In the genomic region with DNA sequence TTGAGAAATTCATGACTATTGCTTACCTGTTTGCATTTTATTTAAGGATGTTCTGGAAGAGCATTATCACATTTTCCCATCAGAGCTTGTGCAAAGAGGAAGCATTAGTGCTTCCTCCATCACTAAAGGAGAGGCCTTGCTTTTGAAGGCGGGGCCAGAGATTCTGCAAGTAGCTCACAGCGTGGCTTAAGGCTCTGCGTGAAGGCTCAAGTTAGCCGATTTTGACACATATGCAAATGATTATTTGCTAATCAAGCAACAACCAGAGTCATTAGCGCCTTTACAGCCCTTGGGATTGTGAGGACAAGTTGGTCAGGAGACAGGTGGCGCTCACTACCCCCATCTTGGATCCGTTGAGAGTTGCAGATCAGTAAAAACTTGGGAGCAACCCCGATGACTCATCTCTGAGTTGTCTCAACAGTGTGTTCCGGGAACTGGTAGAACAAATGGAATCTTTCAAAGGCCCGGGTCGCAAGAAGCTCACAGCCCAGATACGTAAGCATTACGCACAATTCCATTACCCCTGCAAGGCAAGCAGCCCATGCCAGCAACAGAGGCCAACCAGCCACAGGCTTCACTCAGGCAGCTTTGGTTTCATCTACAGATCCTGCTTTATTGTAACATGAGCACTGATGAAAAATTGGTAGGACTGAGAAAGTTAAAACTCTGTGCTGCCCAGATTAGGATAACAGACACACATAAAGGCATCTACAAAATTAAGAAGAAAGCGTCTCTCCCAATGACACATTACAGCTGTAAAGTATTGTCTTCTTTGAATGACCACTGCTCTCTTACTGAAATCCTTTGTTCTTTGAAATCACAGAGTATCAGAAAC, we compare ENCODE assay signal across 1 cellular context.
A peak's percentile ranks its signal among the peaks of the same experiment; 100 is the strongest.
TF ChIP-seq lines count a peak whose summit lies in the region.

No MANE protein-coding gene starts in this region.

TF ChIP-seq in HepG2, 621 proteins besides CTCF, POLR2A, EP300 and RAD21 (continued from another document and continues in another):
- TF ChIP-seq, protein P1, sequence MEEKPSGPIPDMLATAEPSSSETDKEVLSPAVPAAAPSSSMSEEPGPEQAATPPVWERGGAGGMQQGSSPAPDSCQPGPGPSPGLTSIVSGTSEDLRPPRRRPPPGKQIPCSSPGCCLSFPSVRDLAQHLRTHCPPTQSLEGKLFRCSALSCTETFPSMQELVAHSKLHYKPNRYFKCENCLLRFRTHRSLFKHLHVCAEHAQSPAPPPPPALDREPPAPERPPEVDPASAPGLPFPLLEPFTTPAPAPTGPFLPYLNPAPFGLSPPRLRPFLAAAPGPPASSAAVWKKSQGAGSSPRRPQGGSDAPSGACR (CRISPR knock-in tag; IDR thresholded peaks at IDR 0.05) = peak; percentile 58; the same call in 1 of the 2 replicates
- TF ChIP-seq, protein P2, sequence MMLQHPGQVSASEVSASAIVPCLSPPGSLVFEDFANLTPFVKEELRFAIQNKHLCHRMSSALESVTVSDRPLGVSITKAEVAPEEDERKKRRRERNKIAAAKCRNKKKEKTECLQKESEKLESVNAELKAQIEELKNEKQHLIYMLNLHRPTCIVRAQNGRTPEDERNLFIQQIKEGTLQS (CRISPR knock-in tag; IDR thresholded peaks at IDR 0.05) = peak; percentile 99
- TF ChIP-seq ZKSCAN1 (IDR thresholded peaks at IDR 0.05; ENCODE audit: low read length) (0 out of 2 replicates have a peak, but pooled peaks have one; percentile 4), FOXK2 (IDR thresholded peaks at IDR 0.05) (no peak), ZSCAN25 (CRISPR knock-in tag; IDR thresholded peaks at IDR 0.05) (peak; percentile 75; the same call in 1 of the 2 replicates), GABPB1 (CRISPR knock-in tag; IDR thresholded peaks at IDR 0.05) (peak; percentile 54; the same call in 1 of the 2 replicates), ZNF598 (CRISPR knock-in tag; IDR thresholded peaks at IDR 0.05; ENCODE audit: borderline replicate concordance) (peak; percentile 83), ZNF761 (CRISPR knock-in tag; conservative IDR thresholded peaks at IDR 0.05) (no peak), GABPA (IDR thresholded peaks at IDR 0.05; ENCODE audit: low read depth, low read length) (no peak), GABPA (CRISPR knock-in tag; IDR thresholded peaks at IDR 0.05; ENCODE audit: low read depth) (peak; percentile 28; the same call in 1 of the 2 replicates), SSRP1 (CRISPR knock-in tag; IDR thresholded peaks at IDR 0.05) (peak; percentile 81), ZBTB1 (CRISPR knock-in tag; IDR thresholded peaks at IDR 0.05; ENCODE audit: borderline replicate concordance) (no peak), ZNF878 (CRISPR knock-in tag; IDR thresholded peaks at IDR 0.05) (peak; percentile 96), ZNF235 (CRISPR knock-in tag; IDR thresholded peaks at IDR 0.05; ENCODE audit: borderline replicate concordance) (no peak), ZNF432 (CRISPR knock-in tag; IDR thresholded peaks at IDR 0.05; ENCODE audit: borderline replicate concordance) (no peak), SMARCC2 (IDR thresholded peaks at IDR 0.05) (no peak), RNF2 (conservative IDR thresholded peaks at IDR 0.05; ENCODE audit: low read depth) (no peak; the same call in 1 of the 2 replicates), CREM (IDR thresholded peaks at IDR 0.05) (peak; percentile 90), CREM (CRISPR knock-in tag; IDR thresholded peaks at IDR 0.05) (no peak), SNAI1 (CRISPR knock-in tag; IDR thresholded peaks at IDR 0.05; ENCODE audit: borderline replicate concordance) (no peak), ZFP37 (CRISPR knock-in tag; IDR thresholded peaks at IDR 0.05; ENCODE audit: borderline replicate concordance) (no peak), NFYB (CRISPR knock-in tag; IDR thresholded peaks at IDR 0.05) (peak; percentile 37), ZNF547 (CRISPR knock-in tag; IDR thresholded peaks at IDR 0.05) (no peak), PAF1 (CRISPR knock-in tag; IDR thresholded peaks at IDR 0.05) (no peak), ZFP90 (CRISPR knock-in tag; IDR thresholded peaks at IDR 0.05; ENCODE audit: borderline replicate concordance) (no peak), ZNF552 (CRISPR knock-in tag; IDR thresholded peaks at IDR 0.05; ENCODE audit: borderline replicate concordance) (no peak), ZBTB7B (CRISPR knock-in tag; IDR thresholded peaks at IDR 0.05) (0 out of 2 replicates have a peak, but pooled peaks have one; percentile 29), RXRA (CRISPR knock-in tag; IDR thresholded peaks at IDR 0.05) (peak; percentile 72; the same call in 1 of the 2 replicates), FOXK1 (CRISPR knock-in tag; IDR thresholded peaks at IDR 0.05; ENCODE audit: borderline replicate concordance, low read depth) (peak; percentile 63; the same call in 1 of the 2 replicates), HNF4G (IDR thresholded peaks at IDR 0.05; ENCODE audit: borderline replicate concordance, low read depth, low read length) (peak; percentile 39; the same call in 1 of the 2 replicates), HNF4G (CRISPR knock-in tag; IDR thresholded peaks at IDR 0.05; ENCODE audit: borderline replicate concordance, low read depth) (0 out of 2 replicates have a peak, but pooled peaks have one; percentile 52), AGO1 (IDR thresholded peaks at IDR 0.05; ENCODE audit: low read depth, low read length, poor library complexity, severe bottlenecking) (no peak), ZNF660 (CRISPR knock-in tag; IDR thresholded peaks at IDR 0.05; ENCODE audit: borderline replicate concordance, low read depth) (no peak), MXI1 (IDR thresholded peaks at IDR 0.05; ENCODE audit: borderline replicate concordance, low read depth, low read length) (peak; percentile 72; the same call in 1 of the 3 replicates), NR2F6 (IDR thresholded peaks at IDR 0.05) (no peak; the same call in 1 of the 2 replicates), NR2F6 (CRISPR knock-in tag; IDR thresholded peaks at IDR 0.05) (peak; percentile 81)
- TF ChIP-seq, protein P3, sequence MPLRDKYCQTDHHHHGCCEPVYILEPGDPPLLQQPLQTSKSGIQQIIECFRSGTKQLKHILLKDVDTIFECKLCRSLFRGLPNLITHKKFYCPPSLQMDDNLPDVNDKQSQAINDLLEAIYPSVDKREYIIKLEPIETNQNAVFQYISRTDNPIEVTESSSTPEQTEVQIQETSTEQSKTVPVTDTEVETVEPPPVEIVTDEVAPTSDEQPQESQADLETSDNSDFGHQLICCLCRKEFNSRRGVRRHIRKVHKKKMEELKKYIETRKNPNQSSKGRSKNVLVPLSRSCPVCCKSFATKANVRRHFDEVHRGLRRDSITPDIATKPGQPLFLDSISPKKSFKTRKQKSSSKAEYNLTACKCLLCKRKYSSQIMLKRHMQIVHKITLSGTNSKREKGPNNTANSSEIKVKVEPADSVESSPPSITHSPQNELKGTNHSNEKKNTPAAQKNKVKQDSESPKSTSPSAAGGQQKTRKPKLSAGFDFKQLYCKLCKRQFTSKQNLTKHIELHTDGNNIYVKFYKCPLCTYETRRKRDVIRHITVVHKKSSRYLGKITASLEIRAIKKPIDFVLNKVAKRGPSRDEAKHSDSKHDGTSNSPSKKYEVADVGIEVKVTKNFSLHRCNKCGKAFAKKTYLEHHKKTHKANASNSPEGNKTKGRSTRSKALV (CRISPR knock-in tag; IDR thresholded peaks at IDR 0.05) = 0 out of 2 replicates have a peak, but pooled peaks have one; percentile 17
- TF ChIP-seq, protein P4, sequence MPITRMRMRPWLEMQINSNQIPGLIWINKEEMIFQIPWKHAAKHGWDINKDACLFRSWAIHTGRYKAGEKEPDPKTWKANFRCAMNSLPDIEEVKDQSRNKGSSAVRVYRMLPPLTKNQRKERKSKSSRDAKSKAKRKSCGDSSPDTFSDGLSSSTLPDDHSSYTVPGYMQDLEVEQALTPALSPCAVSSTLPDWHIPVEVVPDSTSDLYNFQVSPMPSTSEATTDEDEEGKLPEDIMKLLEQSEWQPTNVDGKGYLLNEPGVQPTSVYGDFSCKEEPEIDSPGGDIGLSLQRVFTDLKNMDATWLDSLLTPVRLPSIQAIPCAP (CRISPR knock-in tag; IDR thresholded peaks at IDR 0.05; ENCODE audit: low read depth) = no peak
- TF ChIP-seq, protein P5, sequence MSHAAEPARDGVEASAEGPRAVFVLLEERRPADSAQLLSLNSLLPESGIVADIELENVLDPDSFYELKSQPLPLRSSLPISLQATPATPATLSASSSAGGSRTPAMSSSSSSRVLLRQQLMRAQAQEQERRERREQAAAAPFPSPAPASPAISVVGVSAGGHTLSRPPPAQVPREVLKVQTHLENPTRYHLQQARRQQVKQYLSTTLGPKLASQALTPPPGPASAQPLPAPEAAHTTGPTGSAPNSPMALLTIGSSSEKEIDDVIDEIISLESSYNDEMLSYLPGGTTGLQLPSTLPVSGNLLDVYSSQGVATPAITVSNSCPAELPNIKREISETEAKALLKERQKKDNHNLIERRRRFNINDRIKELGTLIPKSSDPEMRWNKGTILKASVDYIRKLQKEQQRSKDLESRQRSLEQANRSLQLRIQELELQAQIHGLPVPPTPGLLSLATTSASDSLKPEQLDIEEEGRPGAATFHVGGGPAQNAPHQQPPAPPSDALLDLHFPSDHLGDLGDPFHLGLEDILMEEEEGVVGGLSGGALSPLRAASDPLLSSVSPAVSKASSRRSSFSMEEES (CRISPR knock-in tag; IDR thresholded peaks at IDR 0.05) = peak; percentile 55
- TF ChIP-seq, protein P6, sequence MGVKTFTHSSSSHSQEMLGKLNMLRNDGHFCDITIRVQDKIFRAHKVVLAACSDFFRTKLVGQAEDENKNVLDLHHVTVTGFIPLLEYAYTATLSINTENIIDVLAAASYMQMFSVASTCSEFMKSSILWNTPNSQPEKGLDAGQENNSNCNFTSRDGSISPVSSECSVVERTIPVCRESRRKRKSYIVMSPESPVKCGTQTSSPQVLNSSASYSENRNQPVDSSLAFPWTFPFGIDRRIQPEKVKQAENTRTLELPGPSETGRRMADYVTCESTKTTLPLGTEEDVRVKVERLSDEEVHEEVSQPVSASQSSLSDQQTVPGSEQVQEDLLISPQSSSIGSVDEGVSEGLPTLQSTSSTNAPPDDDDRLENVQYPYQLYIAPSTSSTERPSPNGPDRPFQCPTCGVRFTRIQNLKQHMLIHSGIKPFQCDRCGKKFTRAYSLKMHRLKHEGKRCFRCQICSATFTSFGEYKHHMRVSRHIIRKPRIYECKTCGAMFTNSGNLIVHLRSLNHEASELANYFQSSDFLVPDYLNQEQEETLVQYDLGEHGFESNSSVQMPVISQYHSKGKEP (CRISPR knock-in tag; IDR thresholded peaks at IDR 0.05) = peak; percentile 69; the same call in 1 of the 2 replicates
- TF ChIP-seq, protein P7, sequence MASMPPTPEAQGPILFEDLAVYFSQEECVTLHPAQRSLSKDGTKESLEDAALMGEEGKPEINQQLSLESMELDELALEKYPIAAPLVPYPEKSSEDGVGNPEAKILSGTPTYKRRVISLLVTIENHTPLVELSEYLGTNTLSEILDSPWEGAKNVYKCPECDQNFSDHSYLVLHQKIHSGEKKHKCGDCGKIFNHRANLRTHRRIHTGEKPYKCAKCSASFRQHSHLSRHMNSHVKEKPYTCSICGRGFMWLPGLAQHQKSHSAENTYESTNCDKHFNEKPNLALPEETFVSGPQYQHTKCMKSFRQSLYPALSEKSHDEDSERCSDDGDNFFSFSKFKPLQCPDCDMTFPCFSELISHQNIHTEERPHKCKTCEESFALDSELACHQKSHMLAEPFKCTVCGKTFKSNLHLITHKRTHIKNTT (CRISPR knock-in tag; IDR thresholded peaks at IDR 0.05) = no peak
- TF ChIP-seq, protein P8, sequence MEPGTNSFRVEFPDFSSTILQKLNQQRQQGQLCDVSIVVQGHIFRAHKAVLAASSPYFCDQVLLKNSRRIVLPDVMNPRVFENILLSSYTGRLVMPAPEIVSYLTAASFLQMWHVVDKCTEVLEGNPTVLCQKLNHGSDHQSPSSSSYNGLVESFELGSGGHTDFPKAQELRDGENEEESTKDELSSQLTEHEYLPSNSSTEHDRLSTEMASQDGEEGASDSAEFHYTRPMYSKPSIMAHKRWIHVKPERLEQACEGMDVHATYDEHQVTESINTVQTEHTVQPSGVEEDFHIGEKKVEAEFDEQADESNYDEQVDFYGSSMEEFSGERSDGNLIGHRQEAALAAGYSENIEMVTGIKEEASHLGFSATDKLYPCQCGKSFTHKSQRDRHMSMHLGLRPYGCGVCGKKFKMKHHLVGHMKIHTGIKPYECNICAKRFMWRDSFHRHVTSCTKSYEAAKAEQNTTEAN (CRISPR knock-in tag; conservative IDR thresholded peaks at IDR 0.05) = no peak; the same call in none of the 2 replicates
- TF ChIP-seq, protein P9, sequence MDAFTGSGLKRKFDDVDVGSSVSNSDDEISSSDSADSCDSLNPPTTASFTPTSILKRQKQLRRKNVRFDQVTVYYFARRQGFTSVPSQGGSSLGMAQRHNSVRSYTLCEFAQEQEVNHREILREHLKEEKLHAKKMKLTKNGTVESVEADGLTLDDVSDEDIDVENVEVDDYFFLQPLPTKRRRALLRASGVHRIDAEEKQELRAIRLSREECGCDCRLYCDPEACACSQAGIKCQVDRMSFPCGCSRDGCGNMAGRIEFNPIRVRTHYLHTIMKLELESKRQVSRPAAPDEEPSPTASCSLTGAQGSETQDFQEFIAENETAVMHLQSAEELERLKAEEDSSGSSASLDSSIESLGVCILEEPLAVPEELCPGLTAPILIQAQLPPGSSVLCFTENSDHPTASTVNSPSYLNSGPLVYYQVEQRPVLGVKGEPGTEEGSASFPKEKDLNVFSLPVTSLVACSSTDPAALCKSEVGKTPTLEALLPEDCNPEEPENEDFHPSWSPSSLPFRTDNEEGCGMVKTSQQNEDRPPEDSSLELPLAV (CRISPR knock-in tag; conservative IDR thresholded peaks at IDR 0.05; ENCODE audit: low read depth) = no peak
